In the genomic region with DNA sequence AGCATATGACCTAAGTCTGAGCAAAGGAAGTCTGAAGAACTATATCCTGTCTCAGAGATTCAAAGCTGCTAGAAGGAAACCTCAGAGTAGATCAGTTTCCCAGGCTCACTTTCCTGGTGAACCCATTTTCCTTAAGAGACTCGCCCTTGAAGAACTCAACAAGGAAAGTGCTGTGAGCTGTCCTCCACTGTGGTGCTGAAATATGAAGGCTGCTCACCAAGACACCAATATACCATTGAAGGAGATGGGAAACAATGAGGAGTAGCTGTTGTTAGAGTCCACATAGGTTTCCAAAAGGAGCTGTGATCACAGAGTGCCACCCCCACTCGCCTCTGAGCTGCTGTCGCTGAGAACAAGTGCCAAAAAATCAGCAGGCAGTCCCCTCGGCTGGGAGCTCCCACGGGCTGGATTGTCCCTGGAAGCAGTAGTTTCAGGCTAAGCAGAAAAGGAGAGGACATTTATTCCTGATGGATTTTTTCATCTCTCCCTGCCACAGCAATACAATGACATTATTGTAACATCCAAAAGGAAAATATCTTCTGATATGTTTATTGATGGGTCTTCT, we compare ENCODE assay signal across 10 cellular contexts.
DNase-seq lines count a peak whose midpoint lies in the region; ATAC-seq and TF ChIP-seq lines count a peak whose summit lies in the region.
"Had no signal": no experiment of that assay in that cellular context is flagged by ENCODE, and none has a peak within 500 bp of the region (broad histone marks: within the 10 kb centered on the region; RNA-seq: fewer than 3 reads in every experiment).

No MANE protein-coding gene starts in this region.

- H3K9me3 ChIP-seq in adipocyte (ENCODE audit: control insufficient read depth, low read length), result no peaks in the 10 kb centered on the region

- DNase-seq in COLO829 (ENCODE audit: low spot score) (peak; percentile 27), LNCaP clone FGC (ENCODE audit: low read depth) (peak; percentile 15), adipocyte (ENCODE audit: low read depth) (peak; percentile 25), islet precursor cell (peak; percentile 79), GM10248 (ENCODE audit: extremely low spot score) (no peak), NCI-H2171 (lab: John Stamatoyannopoulos, UW) (no peak)
- DNase-seq in activated T-helper 2 cell treated with anti-CD3 and anti-CD28 coated beads, Interferon-gamma antibody, Interleukin-2, Interleukin-4, amounts not matched to agents 10 μg/mL and 5 μg/mL and 100 μg/mL, durations not matched to agents 14 hours and 24 hours and 36 hours (ENCODE audit: low spot score), result no peak
- DNase-seq: DMS79 had no signal

- no peaks in the 10 kb centered on the region for H3K4me1 ChIP-seq in adipocyte (ENCODE audit: control insufficient read depth, insufficient read depth, low read length)

- H3K36me3 ChIP-seq in adipocyte (ENCODE audit: control insufficient read depth, insufficient read depth, low read length, severe bottlenecking), result no peaks in the 10 kb centered on the region

- no peaks in the 10 kb centered on the region for H3K9me3 Mint-ChIP-seq in activated T-helper 2 cell treated with anti-CD3 and anti-CD28 coated beads, Interferon-gamma antibody, Interleukin-2, Interleukin-4, amounts not matched to agents 10 μg/mL and 5 μg/mL and 100 μg/mL, durations not matched to agents 14 hours and 24 hours and 36 hours

- no peak overlapping the region for H3K9ac ChIP-seq in adipocyte (ENCODE audit: low read length)

- no peaks in the 10 kb centered on the region for H3K27me3 ChIP-seq in adipocyte (replicated peaks; ENCODE audit: control insufficient read depth, insufficient read depth, low read length)

- CTCF ChIA-PET in GM10248 (lab: Yijun Ruan, JAX), result interaction anchor here (1.2 to 1.5 kb wide), 2 partner anchors 8 to 40 kb away, joined by 3 read pairs; no protein-coding TSS in a partner anchor

- no peak for ATAC-seq in GM18502 (IDR thresholded peaks at IDR 0.05; ENCODE audit: poor library complexity, unreplicated experiment)
- ATAC-seq: activated T-cell treated with anti-CD3 and anti-CD28 coated beads, Interleukin-2, amount 50 U/mL, for 72 hours had no signal

- H3K27me3 Mint-ChIP-seq in activated T-helper 2 cell treated with anti-CD3 and anti-CD28 coated beads, Interferon-gamma antibody, Interleukin-2, Interleukin-4, amounts not matched to agents 10 μg/mL and 5 μg/mL and 100 μg/mL, durations not matched to agents 14 hours and 24 hours and 36 hours (ENCODE audit: low read depth), result no peaks in the 10 kb centered on the region

- no peaks in the 10 kb centered on the region for H3K36me3 Mint-ChIP-seq in activated T-helper 2 cell treated with anti-CD3 and anti-CD28 coated beads, Interferon-gamma antibody, Interleukin-2, Interleukin-4, amounts not matched to agents 10 μg/mL and 5 μg/mL and 100 μg/mL, durations not matched to agents 14 hours and 24 hours and 36 hours (ENCODE audit: low read depth)

- no peak overlapping the region for H3K4me3 Mint-ChIP-seq in activated T-helper 2 cell treated with anti-CD3 and anti-CD28 coated beads, Interferon-gamma antibody, Interleukin-2, Interleukin-4, amounts not matched to agents 10 μg/mL and 5 μg/mL and 100 μg/mL, durations not matched to agents 14 hours and 24 hours and 36 hours (ENCODE audit: low read depth)
- H3K4me3 Mint-ChIP-seq: activated T-cell treated with anti-CD3 and anti-CD28 coated beads, Interleukin-2, amount 50 U/mL, for 72 hours had no signal

- POLR2A ChIA-PET in GM10248 (lab: Yijun Ruan, JAX), result no interaction called here

- H3K4me3 ChIP-seq in LNCaP clone FGC (ENCODE audit: low read depth, low read length) (no peak overlapping the region), adipocyte (ENCODE audit: low read length) (no peak overlapping the region)

- no peaks in the 10 kb centered on the region for H3K4me1 Mint-ChIP-seq in activated T-helper 2 cell treated with anti-CD3 and anti-CD28 coated beads, Interferon-gamma antibody, Interleukin-2, Interleukin-4, amounts not matched to agents 10 μg/mL and 5 μg/mL and 100 μg/mL, durations not matched to agents 14 hours and 24 hours and 36 hours (ENCODE audit: low read depth)

- TF ChIP-seq CTCF in LNCaP clone FGC (IDR thresholded peaks at IDR 0.05; ENCODE audit: control insufficient read depth, extremely low read depth, insufficient read depth) (no peak), GM10248 (IDR thresholded peaks at IDR 0.05; ENCODE audit: control extremely low read depth, extremely low read depth, low read depth, missing control alignments) (no peak)

- no peak overlapping the region for H3K27ac Mint-ChIP-seq in activated T-helper 2 cell treated with anti-CD3 and anti-CD28 coated beads, Interferon-gamma antibody, Interleukin-2, Interleukin-4, amounts not matched to agents 10 μg/mL and 5 μg/mL and 100 μg/mL, durations not matched to agents 14 hours and 24 hours and 36 hours
- H3K27ac Mint-ChIP-seq: activated T-cell treated with anti-CD3 and anti-CD28 coated beads, Interleukin-2, amount 50 U/mL, for 72 hours had no signal

- intact Hi-C loops in activated T-helper 2 cell treated with anti-CD3 and anti-CD28 coated beads, Interferon-gamma antibody, Interleukin-2, Interleukin-4, amounts not matched to agents 10 μg/mL and 5 μg/mL and 100 μg/mL, durations not matched to agents 14 hours and 24 hours and 36 hours (cut with micrococcal nuclease), result no loop called here

Comparison
In these comparisons a context has a peak if more than half of its experiments do, and no peak if none do; other contexts are left out.
1. DNase-seq: peak in COLO829 (single experiment), LNCaP clone FGC (single experiment), adipocyte (single experiment) and islet precursor cell (single experiment); none in GM10248 (single experiment), NCI-H2171 (single experiment) and activated T-helper 2 cell treated with anti-CD3 and anti-CD28 coated beads, Interferon-gamma antibody, Interleukin-2, Interleukin-4, amounts not matched to agents 10 μg/mL and 5 μg/mL and 100 μg/mL, durations not matched to agents 14 hours and 24 hours and 36 hours (single experiment).